Comparison of ENCODE assay signal across 1 cellular context in genomic region chr6:85676086-85676729, GRCh38.
TF ChIP-seq lines count a peak whose summit lies in the region.

No MANE protein-coding gene starts in this region.

TF ChIP-seq in WTC11, 78 proteins besides CTCF, POLR2A, EP300 and RAD21 (continued from another document):
- TF ChIP-seq, protein P1, sequence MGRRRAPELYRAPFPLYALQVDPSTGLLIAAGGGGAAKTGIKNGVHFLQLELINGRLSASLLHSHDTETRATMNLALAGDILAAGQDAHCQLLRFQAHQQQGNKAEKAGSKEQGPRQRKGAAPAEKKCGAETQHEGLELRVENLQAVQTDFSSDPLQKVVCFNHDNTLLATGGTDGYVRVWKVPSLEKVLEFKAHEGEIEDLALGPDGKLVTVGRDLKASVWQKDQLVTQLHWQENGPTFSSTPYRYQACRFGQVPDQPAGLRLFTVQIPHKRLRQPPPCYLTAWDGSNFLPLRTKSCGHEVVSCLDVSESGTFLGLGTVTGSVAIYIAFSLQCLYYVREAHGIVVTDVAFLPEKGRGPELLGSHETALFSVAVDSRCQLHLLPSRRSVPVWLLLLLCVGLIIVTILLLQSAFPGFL (CRISPR knock-in tag; IDR thresholded peaks at IDR 0.05; ENCODE audit: borderline replicate concordance), result no peak
- TF ChIP-seq ESRRA (CRISPR knock-in tag; IDR thresholded peaks at IDR 0.05; ENCODE audit: borderline replicate concordance) (no peak), USF1 (CRISPR knock-in tag; IDR thresholded peaks at IDR 0.05) (no peak), E2F5 (CRISPR knock-in tag; IDR thresholded peaks at IDR 0.05) (no peak), GTF2I (CRISPR knock-in tag; conservative IDR thresholded peaks at IDR 0.05) (no peak), NFE2L1 (CRISPR knock-in tag; IDR thresholded peaks at IDR 0.05) (no peak), RELA (CRISPR knock-in tag; IDR thresholded peaks at IDR 0.05; ENCODE audit: borderline replicate concordance) (no peak), ZNF317 (CRISPR knock-in tag; IDR thresholded peaks at IDR 0.05; ENCODE audit: borderline replicate concordance, low read depth) (no peak), ZNF263 (CRISPR knock-in tag; IDR thresholded peaks at IDR 0.05; ENCODE audit: low read depth) (no peak), ATF6 (CRISPR knock-in tag; IDR thresholded peaks at IDR 0.05) (no peak), JUN (CRISPR knock-in tag; IDR thresholded peaks at IDR 0.05) (no peak), NFATC4 (CRISPR knock-in tag; IDR thresholded peaks at IDR 0.05) (peak; percentile 64), SMAD3 (CRISPR knock-in tag; IDR thresholded peaks at IDR 0.05; ENCODE audit: borderline replicate concordance) (no peak)
- TF ChIP-seq, protein P2, sequence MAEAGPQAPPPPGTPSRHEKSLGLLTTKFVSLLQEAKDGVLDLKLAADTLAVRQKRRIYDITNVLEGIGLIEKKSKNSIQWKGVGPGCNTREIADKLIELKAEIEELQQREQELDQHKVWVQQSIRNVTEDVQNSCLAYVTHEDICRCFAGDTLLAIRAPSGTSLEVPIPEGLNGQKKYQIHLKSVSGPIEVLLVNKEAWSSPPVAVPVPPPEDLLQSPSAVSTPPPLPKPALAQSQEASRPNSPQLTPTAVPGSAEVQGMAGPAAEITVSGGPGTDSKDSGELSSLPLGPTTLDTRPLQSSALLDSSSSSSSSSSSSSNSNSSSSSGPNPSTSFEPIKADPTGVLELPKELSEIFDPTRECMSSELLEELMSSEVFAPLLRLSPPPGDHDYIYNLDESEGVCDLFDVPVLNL (CRISPR knock-in tag; IDR thresholded peaks at IDR 0.05; ENCODE audit: borderline replicate concordance, low read depth), result no peak
- TF ChIP-seq, protein P3, sequence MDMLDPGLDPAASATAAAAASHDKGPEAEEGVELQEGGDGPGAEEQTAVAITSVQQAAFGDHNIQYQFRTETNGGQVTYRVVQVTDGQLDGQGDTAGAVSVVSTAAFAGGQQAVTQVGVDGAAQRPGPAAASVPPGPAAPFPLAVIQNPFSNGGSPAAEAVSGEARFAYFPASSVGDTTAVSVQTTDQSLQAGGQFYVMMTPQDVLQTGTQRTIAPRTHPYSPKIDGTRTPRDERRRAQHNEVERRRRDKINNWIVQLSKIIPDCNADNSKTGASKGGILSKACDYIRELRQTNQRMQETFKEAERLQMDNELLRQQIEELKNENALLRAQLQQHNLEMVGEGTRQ (CRISPR knock-in tag; IDR thresholded peaks at IDR 0.05), result no peak
- TF ChIP-seq, protein P4, sequence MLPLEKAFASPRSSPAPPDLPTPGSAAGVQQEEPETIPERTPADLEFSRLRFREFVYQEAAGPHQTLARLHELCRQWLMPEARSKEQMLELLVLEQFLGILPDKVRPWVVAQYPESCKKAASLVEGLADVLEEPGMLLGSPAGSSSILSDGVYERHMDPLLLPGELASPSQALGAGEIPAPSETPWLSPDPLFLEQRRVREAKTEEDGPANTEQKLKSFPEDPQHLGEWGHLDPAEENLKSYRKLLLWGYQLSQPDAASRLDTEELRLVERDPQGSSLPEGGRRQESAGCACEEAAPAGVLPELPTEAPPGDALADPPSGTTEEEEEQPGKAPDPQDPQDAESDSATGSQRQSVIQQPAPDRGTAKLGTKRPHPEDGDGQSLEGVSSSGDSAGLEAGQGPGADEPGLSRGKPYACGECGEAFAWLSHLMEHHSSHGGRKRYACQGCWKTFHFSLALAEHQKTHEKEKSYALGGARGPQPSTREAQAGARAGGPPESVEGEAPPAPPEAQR (CRISPR knock-in tag; IDR thresholded peaks at IDR 0.05), result no peak
